8 cellular contexts compared by ENCODE assay signal in the genomic region with DNA sequence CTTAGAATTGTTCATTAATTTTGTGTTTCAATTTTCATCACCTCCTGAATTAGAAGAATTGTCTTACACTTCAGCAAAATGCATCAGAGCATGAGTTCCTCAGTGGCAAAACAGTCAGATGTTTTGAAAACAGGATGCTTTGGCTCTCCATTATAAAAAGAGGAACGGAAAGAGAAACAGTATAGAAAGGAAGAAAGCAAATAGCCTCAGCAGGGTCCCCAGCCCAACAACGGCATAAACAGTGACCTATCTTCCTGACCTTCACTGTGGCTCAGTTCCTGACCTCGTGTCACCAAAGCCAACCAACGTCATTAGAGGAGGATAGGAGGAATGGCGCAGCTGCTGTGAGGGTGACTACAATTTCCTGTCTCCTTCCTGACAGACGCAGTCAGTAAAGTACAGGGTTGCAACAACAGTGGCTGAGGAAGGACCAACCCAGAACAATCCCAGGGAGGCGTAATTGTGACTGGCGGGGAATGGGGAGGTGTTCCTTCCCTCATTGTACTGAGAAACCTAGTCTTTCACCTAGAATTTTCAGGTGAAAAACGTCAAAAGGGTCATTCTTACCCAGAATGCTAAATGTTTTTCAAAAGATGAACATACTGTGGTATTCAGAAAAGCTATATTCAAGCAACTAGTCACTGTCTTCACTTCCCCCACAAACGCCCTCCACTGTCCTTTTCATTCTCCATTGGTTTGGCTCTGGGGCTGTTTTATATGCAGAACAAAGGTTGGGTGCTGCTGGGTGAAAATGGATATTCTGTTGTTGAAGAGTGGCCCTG.
DNase-seq lines count a peak whose midpoint lies in the region; ATAC-seq and TF ChIP-seq lines count a peak whose summit lies in the region.

No MANE protein-coding gene starts in this region.

- ATAC-seq in GM18520 (IDR thresholded peaks at IDR 0.05; ENCODE audit: unreplicated experiment) = peak; percentile 71
- peak; percentile 86 for ATAC-seq in HG02938 (IDR thresholded peaks at IDR 0.05; ENCODE audit: unreplicated experiment)

- peak; percentile 57 to 88 for DNase-seq in SHP77 (lab: John Stamatoyannopoulos, UW)
- DNase-seq in stimulated activated CD4-positive, alpha-beta T cell treated with anti-CD3 and anti-CD28 coated beads, Interleukin-4, amount 100 ng/mL, for 1 hour = peak; percentile 43
- no peak for DNase-seq in ecto neural progenitor cell (ENCODE audit: low spot score)
- no peak for DNase-seq in HEK293T (ENCODE audit: extremely low spot score)

- H3K27ac Mint-ChIP-seq in activated naive CD4-positive, alpha-beta T cell treated with anti-CD3 and anti-CD28 coated beads, Interleukin-2, amount 50 U/mL, for 24 hours = peak overlapping the region; percentile 98

- H3K9me3 ChIP-seq in iPS-18a (ENCODE audit: control insufficient read depth, low read depth, low read length) = no peaks in the 10 kb centered on the region

- H3K4me3 ChIP-seq in iPS-18a (ENCODE audit: low read length) = peak overlapping the region; percentile 8

- CTCF ChIA-PET in HEK293T (lab: Yijun Ruan, JAX) = interaction anchor here (0.6 kb wide), 1 partner anchor 83 kb away, joined by 3 read pairs; no protein-coding TSS in a partner anchor

- H3K27me3 ChIP-seq in iPS-18a (ENCODE audit: control insufficient read depth, insufficient read depth, low read length) = no peaks in the 10 kb centered on the region

- no peak overlapping the region for H3K9ac ChIP-seq in iPS-18a (ENCODE audit: low read length)

- peaks cover 49% of the 10 kb centered on the region for H3K4me1 ChIP-seq in iPS-18a (ENCODE audit: control insufficient read depth, low read depth, low read length)

- H3K4me3 Mint-ChIP-seq in activated naive CD4-positive, alpha-beta T cell treated with anti-CD3 and anti-CD28 coated beads, Interleukin-2, amount 50 U/mL, for 24 hours = peak overlapping the region; percentile 94

- H3K27me3 Mint-ChIP-seq in activated naive CD4-positive, alpha-beta T cell treated with anti-CD3 and anti-CD28 coated beads, Interleukin-2, amount 50 U/mL, for 24 hours = no peaks in the 10 kb centered on the region

- POLR2A ChIA-PET in HEK293T (lab: Yijun Ruan, JAX) = no interaction called here

- peaks cover 8% of the 10 kb centered on the region for H3K36me3 Mint-ChIP-seq in activated naive CD4-positive, alpha-beta T cell treated with anti-CD3 and anti-CD28 coated beads, Interleukin-2, amount 50 U/mL, for 24 hours

- no peaks in the 10 kb centered on the region for H3K36me3 ChIP-seq in iPS-18a (ENCODE audit: control insufficient read depth, low read depth, low read length)

- H3K27ac ChIP-seq in iPS-18a (ENCODE audit: low read length) = no peak overlapping the region

- H3K9me3 Mint-ChIP-seq in activated naive CD4-positive, alpha-beta T cell treated with anti-CD3 and anti-CD28 coated beads, Interleukin-2, amount 50 U/mL, for 24 hours = no peaks in the 10 kb centered on the region

- H3K4me1 Mint-ChIP-seq in activated naive CD4-positive, alpha-beta T cell treated with anti-CD3 and anti-CD28 coated beads, Interleukin-2, amount 50 U/mL, for 24 hours = peaks cover 67% of the 10 kb centered on the region

TF ChIP-seq in HEK293T, 16 proteins besides CTCF, POLR2A, EP300 and RAD21:
- no peak for TF ChIP-seq FOXK2 (IDR thresholded peaks at IDR 0.05)
- no peak for TF ChIP-seq ARNT (IDR thresholded peaks at IDR 0.05)
- no peak for TF ChIP-seq ELF4 (IDR thresholded peaks at IDR 0.05)
- no peak for TF ChIP-seq L3MBTL2 (conservative IDR thresholded peaks at IDR 0.05)
- TF ChIP-seq ZNF384 (IDR thresholded peaks at IDR 0.05) = no peak
- no peak for TF ChIP-seq SP1 (IDR thresholded peaks at IDR 0.05)
- no peak for TF ChIP-seq SUZ12 (IDR thresholded peaks at IDR 0.05)
- no peak for TF ChIP-seq FOXM1 (IDR thresholded peaks at IDR 0.05; ENCODE audit: borderline replicate concordance)
- TF ChIP-seq PKNOX1 (IDR thresholded peaks at IDR 0.05) = no peak

Comparison
In these comparisons a context has a peak if more than half of its experiments do, and no peak if none do; other contexts are left out.
1. DNase-seq: peak in SHP77 (2 of 2) and stimulated activated CD4-positive, alpha-beta T cell treated with anti-CD3 and anti-CD28 coated beads, Interleukin-4, amount 100 ng/mL, for 1 hour (single experiment); none in ecto neural progenitor cell (single experiment) and HEK293T (single experiment).